ENCODE assay signal across 24 cellular contexts in genomic region chr3:158685151-158685550, GRCh38. TPM values are rescaled to one million over a fixed set of nuclear protein-coding genes. Genes with fewer than 3 reads are reported as not detected.
DNase-seq lines count a peak whose midpoint lies in the region; ATAC-seq, FAIRE-seq and TF ChIP-seq lines count a peak whose summit lies in the region.
"Had no signal": no experiment of that assay in that cellular context is flagged by ENCODE, and none has a peak within 500 bp of the region (broad histone marks: within the 10 kb centered on the region; RNA-seq: fewer than 3 reads in every experiment).

No MANE protein-coding gene starts in this region.

- no peak for TF ChIP-seq EP300 in A549 (IDR thresholded peaks at IDR 0.05)

- no peak overlapping the region for H3K4me3 ChIP-seq in A549
- no peak overlapping the region for H3K4me3 ChIP-seq in astrocyte (ENCODE audit: insufficient read depth, low read depth, low read length)
- no peak overlapping the region for H3K4me3 ChIP-seq in fibroblast of the aortic adventitia (ENCODE audit: low read depth, low read length)
- H3K4me3 ChIP-seq in kidney (ENCODE audit: low read length in 2 of 2): no peak overlapping the region
- H3K4me3 ChIP-seq in prostate gland: no peak overlapping the region
- H3K4me3 ChIP-seq: BLaER1, SK-N-MC had no signal

- CTCF ChIA-PET in A549 (lab: Yijun Ruan, JAX): no interaction called here

- TF ChIP-seq RAD21 in A549 (conservative IDR thresholded peaks at IDR 0.05 in 1 of 2, IDR thresholded peaks at IDR 0.05 in 1 of 2): no peak

- H3K9me3 Mint-ChIP-seq in HFFc6 (no peaks in the 10 kb centered on the region), astrocyte (ENCODE audit: unreplicated experiment) (no peaks in the 10 kb centered on the region)
- H3K9me3 Mint-ChIP-seq: CD8-positive, alpha-beta T cell had no signal

- TF ChIP-seq POLR2A in A549 (IDR thresholded peaks at IDR 0.05; ENCODE audit: low read length) (no peak), prostate gland (IDR thresholded peaks at IDR 0.05) (no peak)

- H3K79me2 ChIP-seq in astrocyte (ENCODE audit: insufficient read depth, low read length): peaks cover 2% of the 10 kb centered on the region

- ATAC-seq in A549 (no peak), GM19023 (IDR thresholded peaks at IDR 0.05; ENCODE audit: unreplicated experiment) (no peak)
- ATAC-seq: CD8-positive, alpha-beta T cell; Right ventricle myocardium inferior had no signal

- TF ChIP-seq CTCF in A549 (IDR thresholded peaks at IDR 0.05) (no peak), HFFc6 (IDR thresholded peaks at IDR 0.05) (no peak), astrocyte (IDR thresholded peaks at IDR 0.05; ENCODE audit: insufficient read depth, low read depth, low read length) (no peak), fibroblast of the aortic adventitia (IDR thresholded peaks at IDR 0.05; ENCODE audit: insufficient read depth, low read length) (no peak), kidney (IDR thresholded peaks at IDR 0.05; ENCODE audit: borderline replicate concordance, extremely low read depth, insufficient read depth) (no peak), prostate gland (IDR thresholded peaks at IDR 0.05) (no peak)

- H3K27ac ChIP-seq in A549 (no peak overlapping the region), astrocyte (ENCODE audit: low read depth, low read length) (peak overlapping the region; percentile 76), kidney (ENCODE audit: low read depth in 2 of 2, low read length in 2 of 2) (no peak overlapping the region), prostate gland (no peak overlapping the region)
- H3K27ac ChIP-seq: BLaER1, SK-N-MC had no signal

- no peak overlapping the region for H2AFZ ChIP-seq in astrocyte (ENCODE audit: low read depth, low read length)

- peaks cover 18% of the 10 kb centered on the region for H3K36me3 Mint-ChIP-seq in HFFc6 (ENCODE audit: low read depth)
- peaks cover 4% of the 10 kb centered on the region for H3K36me3 Mint-ChIP-seq in astrocyte (ENCODE audit: low read depth, unreplicated experiment)

- H4K20me1 ChIP-seq in astrocyte (ENCODE audit: insufficient read depth, low read length): no peaks in the 10 kb centered on the region
- H4K20me1 ChIP-seq: BLaER1 had no signal

- H3K4me1 Mint-ChIP-seq in HFFc6 (ENCODE audit: low read depth) (peaks cover 32% of the 10 kb centered on the region), astrocyte (ENCODE audit: low read depth, unreplicated experiment) (peaks cover 20% of the 10 kb centered on the region)

- H3K27ac Mint-ChIP-seq in HFFc6: peak overlapping the region; percentile 59; the same call in 1 of the 2 replicates
- H3K27ac Mint-ChIP-seq in astrocyte (ENCODE audit: unreplicated experiment): peak overlapping the region; percentile 62
- H3K27ac Mint-ChIP-seq: CD8-positive, alpha-beta T cell had no signal

- intact Hi-C loops in kidney (cut with DNase I): no loop called here
- intact Hi-C loops in prostate gland (cut with DNase I): no loop called here

- peaks cover 6% of the 10 kb centered on the region for H3K36me3 ChIP-seq in astrocyte (ENCODE audit: insufficient read depth, low read length)
- H3K36me3 ChIP-seq in kidney (ENCODE audit: control insufficient read depth in 1 of 2, insufficient read depth in 2 of 2, low read length in 2 of 2): peaks cover 0 to 2% of the 10 kb centered on the region in 2 donors
- no peaks in the 10 kb centered on the region for H3K36me3 ChIP-seq in prostate gland

- no peak overlapping the region for H3K4me2 ChIP-seq in A549
- H3K4me2 ChIP-seq in astrocyte (ENCODE audit: low read length): peak overlapping the region; percentile 13
- H3K4me2 ChIP-seq: BLaER1 had no signal

- peak; percentile 56 for FAIRE-seq in A549 (lab: Jason Lieb, UNC)
- peak; percentile 37 for FAIRE-seq in astrocyte (lab: Jason Lieb, UNC)
- FAIRE-seq in kidney (lab: Jason Lieb, UNC): no peak
- FAIRE-seq: HTR-8/SVneo, RCC 7860 had no signal

- DNase-seq in A549 (ENCODE audit: low read depth in 1 of 2, low spot score in 1 of 2) (no peak), HFFc6 (peak; percentile 7), astrocyte (ENCODE audit: low read depth) (peak; percentile 47), fibroblast of the aortic adventitia (ENCODE audit: low read depth) (peak; percentile 40), kidney (no peak), prostate gland (ENCODE audit: low spot score) (no peak), AG08395 (ENCODE audit: low spot score) (no peak)
- DNase-seq: 8988T; CD8-positive, alpha-beta T cell; DMS53; Kasumi-1; MM.1S; NCI-H1092; NCI-H146; NCI-H2029 treated with DMSO at 0.1 percent for 48 hours; NCI-H2171; NCI-H526 had no signal

- H3K9me3 ChIP-seq in A549 (no peaks in the 10 kb centered on the region), astrocyte (ENCODE audit: insufficient read depth, low read depth, low read length) (no peaks in the 10 kb centered on the region), kidney (ENCODE audit: control insufficient read depth in 1 of 2, low read length in 2 of 2) (no peaks in the 10 kb centered on the region), prostate gland (no peaks in the 10 kb centered on the region)
- H3K9me3 ChIP-seq: BLaER1 had no signal

- no peaks in the 10 kb centered on the region for H3K27me3 Mint-ChIP-seq in HFFc6 (ENCODE audit: insufficient read depth)
- H3K27me3 Mint-ChIP-seq in astrocyte (ENCODE audit: low read depth, unreplicated experiment): no peaks in the 10 kb centered on the region

- H3K4me3 Mint-ChIP-seq in HFFc6 (no peak overlapping the region), astrocyte (ENCODE audit: unreplicated experiment) (no peak overlapping the region)
- H3K4me3 Mint-ChIP-seq: CD8-positive, alpha-beta T cell had no signal

- POLR2A ChIA-PET in A549 (lab: Yijun Ruan, JAX): no interaction called here

- H3K9ac ChIP-seq in astrocyte (ENCODE audit: low read length): peak overlapping the region; percentile 39
- H3K9ac ChIP-seq in kidney (ENCODE audit: low read length in 2 of 2): no peak overlapping the region
- H3K9ac ChIP-seq: BLaER1 had no signal

- H3K27me3 ChIP-seq in astrocyte (ENCODE audit: insufficient read depth, low read length): no peaks in the 10 kb centered on the region
- H3K27me3 ChIP-seq in prostate gland (replicated peaks; ENCODE audit: insufficient read depth): no peaks in the 10 kb centered on the region
- H3K27me3 ChIP-seq: BLaER1 had no signal

- 64% methylated on average over 2 of the region's 2 CpGs for WGBS in A549 (ENCODE audit: missing lambda C conversion rate)
- 96% methylated on average over 2 of the region's 2 CpGs for WGBS in prostate gland

- H3K4me1 ChIP-seq in A549 (no peaks in the 10 kb centered on the region; the same call in 2 of the 3 replicates), astrocyte (ENCODE audit: insufficient read depth, low read length) (peaks cover 17% of the 10 kb centered on the region), kidney (ENCODE audit: control insufficient read depth in 1 of 2, insufficient read depth in 1 of 2, low read depth in 1 of 2, low read length in 2 of 2) (no peaks in the 10 kb centered on the region), prostate gland (replicated peaks) (no peaks in the 10 kb centered on the region)
- H3K4me1 ChIP-seq: BLaER1 had no signal

RNA-seq across cellular contexts. Expression of gene LXN, which starts 12.7 kb away (rescaled TPM):
- polyA plus RNA-seq in A549 (2011; rRNA removed): 131 and 135 TPM in 2 replicates
- polyA plus RNA-seq in A549 (2012; cell fraction: cytosol; rRNA removed): 40.2 and 45.0 TPM in 2 replicates
- 18.5 and 19.1 TPM in 2 replicates for polyA plus RNA-seq in A549 (2012; cell fraction: nucleus; rRNA removed)
- 36.5 to 51.8 TPM (median 37.9 TPM) in 3 replicates for polyA plus RNA-seq in A549 (2017; fragmentation: RNase III; extraction: RNeasy Plus Mini Kit Qiagen cat#74134 plus additional on column Dnase treatment)
- 20.4 and 31.8 TPM in 2 replicates for polyA minus RNA-seq in A549 (2011; rRNA and poly(A)+ RNA removed)
- total RNA-seq in HFFc6 (2021; fragmentation: NEBNext Ultra II Directional; extraction: Animal tissue kit (Norgen Biotek cat#: 25700)): 10 to 100 TPM; 12.2 to 18.8 (median 16.2) TPM
- total RNA-seq in astrocyte: 18.1 and 24.0 TPM in 2 replicates
- total RNA-seq in fibroblast of the aortic adventitia (ENCODE audit: low replicate concordance): 115 and 152 TPM in 2 replicates
- total RNA-seq in kidney: 20.6 TPM
- polyA plus RNA-seq in kidney (ENCODE audit: insufficient read depth, low read depth, low replicate concordance): 21.6 TPM
- 10 to 100 TPM; 40.9 to 48.4 TPM for total RNA-seq in prostate gland

RNA-seq across cellular contexts. Expression of gene GFM1, which starts 40.8 kb away (rescaled TPM):
- 54.5 and 71.4 TPM in 2 replicates for polyA plus RNA-seq in A549 (2011; rRNA removed)
- polyA plus RNA-seq in A549 (2012; cell fraction: cytosol; rRNA removed): 13.0 and 15.8 TPM in 2 replicates
- 11.9 and 14.1 TPM in 2 replicates for polyA plus RNA-seq in A549 (2012; cell fraction: nucleus; rRNA removed)
- polyA plus RNA-seq in A549 (2017; fragmentation: RNase III; extraction: RNeasy Plus Mini Kit Qiagen cat#74134 plus additional on column Dnase treatment): 47.0 to 50.9 TPM (median 48.8 TPM) in 3 replicates
- polyA minus RNA-seq in A549 (2011; rRNA and poly(A)+ RNA removed): 45.2 and 56.1 TPM in 2 replicates
- 10 to 100 TPM; 41.6 to 46.4 (median 44.1) TPM for total RNA-seq in HFFc6 (2021; fragmentation: NEBNext Ultra II Directional; extraction: Animal tissue kit (Norgen Biotek cat#: 25700))
- total RNA-seq in astrocyte: 32.6 and 37.6 TPM in 2 replicates
- 44.4 and 49.4 TPM in 2 replicates for total RNA-seq in fibroblast of the aortic adventitia (ENCODE audit: low replicate concordance)
- total RNA-seq in kidney: 49.3 TPM
- polyA plus RNA-seq in kidney (ENCODE audit: insufficient read depth, low read depth, low replicate concordance): 21.9 TPM
- total RNA-seq in prostate gland: 10 to 100 TPM; 54.1 to 68.9 TPM

RNA-seq across cellular contexts. Expression of gene RARRES1, which starts 47.1 kb away (rescaled TPM):
- 33.4 and 38.4 TPM in 2 replicates for polyA plus RNA-seq in A549 (2011; rRNA removed)
- 2.5 and 3.5 TPM in 2 replicates for polyA plus RNA-seq in A549 (2012; cell fraction: cytosol; rRNA removed)
- polyA plus RNA-seq in A549 (2012; cell fraction: nucleus; rRNA removed): 5.2 and 5.5 TPM in 2 replicates
- polyA plus RNA-seq in A549 (2017; fragmentation: RNase III; extraction: RNeasy Plus Mini Kit Qiagen cat#74134 plus additional on column Dnase treatment): 8.5 to 16.6 TPM (median 10.9 TPM) in 3 replicates
- 2.9 and 3.5 TPM in 2 replicates for polyA minus RNA-seq in A549 (2011; rRNA and poly(A)+ RNA removed)
- 1 to 10 TPM in 1 of 6 experiments, under 1 TPM in 4, not detected in 1; 0.51 to 1.3 (median 0.77) TPM for total RNA-seq in HFFc6 (2021; fragmentation: NEBNext Ultra II Directional; extraction: Animal tissue kit (Norgen Biotek cat#: 25700))
- 1.2 and 3.2 TPM in 2 replicates for total RNA-seq in astrocyte
- total RNA-seq in fibroblast of the aortic adventitia (ENCODE audit: low replicate concordance): 39.3 and 47.8 TPM in 2 replicates
- 94.0 TPM for total RNA-seq in kidney
- 10.3 TPM for polyA plus RNA-seq in kidney (ENCODE audit: insufficient read depth, low read depth, low replicate concordance)
- 100 to 1,000 TPM in 1 of 2 donors, 10 to 100 TPM in 1; 67.9 to 138 TPM for total RNA-seq in prostate gland
- total RNA-seq: CD8-positive, alpha-beta T cell; H4 had no signal

Comparison
In these comparisons a context has a peak if more than half of its experiments do, and no peak if none do; other contexts are left out.
1. DNase-seq: peak in HFFc6 (single experiment), astrocyte (single experiment) and fibroblast of the aortic adventitia (single experiment); none in A549 (0 of 2), kidney (single experiment), prostate gland (single experiment) and AG08395 (single experiment).